14 cellular contexts compared by ENCODE assay signal in genomic region chr6:68167604-68168003, GRCh38.
DNase-seq lines count a peak whose midpoint lies in the region; ATAC-seq, FAIRE-seq and TF ChIP-seq lines count a peak whose summit lies in the region.
"Had no signal": no experiment of that assay in that cellular context is flagged by ENCODE, and none has a peak within 500 bp of the region (broad histone marks: within the 10 kb centered on the region; RNA-seq: fewer than 3 reads in every experiment).

No MANE protein-coding gene starts in this region.

- H3F3A ChIP-seq in PC-9 (ENCODE audit: insufficient read depth, low read depth), result no peaks in the 10 kb centered on the region

- no peaks in the 10 kb centered on the region for H3K4me1 ChIP-seq in GM12878 (ENCODE audit: control insufficient read depth, insufficient read depth, low read length)
- H3K4me1 ChIP-seq in PC-9 (replicated peaks; ENCODE audit: insufficient read depth), result no peaks in the 10 kb centered on the region
- H3K4me1 ChIP-seq: BLaER1 treated with 17β-estradiol and CSF1 and Interleukin-3, amounts not matched to agents 10 nM and 100 nM had no signal

- H3K27me3 ChIP-seq in GM12878 (replicated peaks in 1 of 2; ENCODE audit: control insufficient read depth in 2 of 2, insufficient read depth in 2 of 2, low read length in 1 of 2), result no peaks in the 10 kb centered on the region
- H3K27me3 ChIP-seq in PC-9 (ENCODE audit: insufficient read depth, low read depth), result no peaks in the 10 kb centered on the region
- H3K27me3 ChIP-seq: BLaER1 treated with 17β-estradiol and CSF1 and Interleukin-3, amounts not matched to agents 10 nM and 100 nM had no signal

- in situ Hi-C loops in GM12878 (cut with MboI), result no loop called here

- TF ChIP-seq CTCF in GM12878 (IDR thresholded peaks at IDR 0.05 in 2 of 3, conservative IDR thresholded peaks at IDR 0.05 in 1 of 3; ENCODE audit: control insufficient read depth in 2 of 3, extremely low read depth in 1 of 3, insufficient read depth in 1 of 3, low read depth in 3 of 3, low read length in 3 of 3) (no peak), PC-9 (conservative IDR thresholded peaks at IDR 0.05) (no peak)

- H3K4me2 ChIP-seq in GM12878 (ENCODE audit: control insufficient read depth, insufficient read depth), result no peak overlapping the region
- H3K4me2 ChIP-seq in PC-9, result no peak overlapping the region
- H3K4me2 ChIP-seq: BLaER1 treated with 17β-estradiol and CSF1 and Interleukin-3, amounts not matched to agents 10 nM and 100 nM had no signal

- H2AFZ ChIP-seq in GM12878 (ENCODE audit: control insufficient read depth, low read depth, low read length), result no peak overlapping the region
- H2AFZ ChIP-seq in PC-9, result no peak overlapping the region

- H3K79me2 ChIP-seq in GM12878 (ENCODE audit: control insufficient read depth, insufficient read depth, low read length) (no peaks in the 10 kb centered on the region), PC-9 (ENCODE audit: low read depth) (no peaks in the 10 kb centered on the region)

- TF ChIP-seq RAD21 in GM12878 (IDR thresholded peaks at IDR 0.05; ENCODE audit: insufficient read depth, low read depth, low read length), result no peak

- H3K4me3 ChIP-seq in GM12878 (no peak overlapping the region), PC-9 (no peak overlapping the region)
- H3K4me3 ChIP-seq: BLaER1 treated with 17β-estradiol and CSF1 and Interleukin-3, amounts not matched to agents 10 nM and 100 nM had no signal

- ATAC-seq in GM12878, result no peak
- ATAC-seq: CD8-positive, alpha-beta T cell had no signal

- intact Hi-C loops in GM12878 (cut with micrococcal nuclease; ENCODE audit: unreplicated experiment), result no loop called here
- intact Hi-C loops in PC-9 (cut with micrococcal nuclease; ENCODE audit: unreplicated experiment), result no loop called here

- SMC1A ChIA-PET in GM12878 (lab: Charles Lee; ENCODE audit: uncharacterized antibody, unreplicated experiment), result no interaction called here

- DNase-seq in GM12878 (ENCODE audit: low read depth, low spot score) (no peak), NCI-H510A treated with DMSO at 0.1 percent for 48 hours (lab: John Stamatoyannopoulos, UW) (no peak), PC-9 (no peak), RPMI8226 (no peak)
- DNase-seq: Calu3; CD8-positive, alpha-beta T cell; DMS79 treated with DMSO at 0.1 percent for 48 hours; H9 had no signal

- WGBS in GM12878 (ENCODE audit: insufficient coverage, insufficient replicate concordance, low lambda C conversion rate, missing lambda C conversion rate), result 15% methylated on average over 2 of the region's 2 CpGs

- TF ChIP-seq POLR2A in GM12878 (IDR thresholded peaks at IDR 0.05; ENCODE audit: low read depth, low read length), result no peak

- TF ChIP-seq EP300 in GM12878 (IDR thresholded peaks at IDR 0.05; ENCODE audit: borderline replicate concordance in 1 of 2, control insufficient read depth in 1 of 2, low read depth in 2 of 2, low read length in 2 of 2), result no peak

- RAD21 ChIA-PET in GM12878 (lab: Charles Lee; ENCODE audit: unreplicated experiment), result no interaction called here

- H3K9me3 ChIP-seq in GM12878 (replicated peaks; ENCODE audit: control insufficient read depth, insufficient read depth, low read length) (no peaks in the 10 kb centered on the region), PC-9 (ENCODE audit: insufficient read depth, low read depth) (no peaks in the 10 kb centered on the region)
- H3K9me3 ChIP-seq: BLaER1 treated with 17β-estradiol and CSF1 and Interleukin-3, amounts not matched to agents 10 nM and 100 nM had no signal

- H3K27ac ChIP-seq in GM12878 (ENCODE audit: control insufficient read depth, insufficient read depth) (no peak overlapping the region), PC-9 (no peak overlapping the region)
- H3K27ac ChIP-seq: BLaER1 treated with 17β-estradiol and CSF1 and Interleukin-3, amounts not matched to agents 10 nM and 100 nM had no signal

- FAIRE-seq in G401.6 (lab: Jason Lieb, UNC), result peak; percentile 60
- FAIRE-seq in GM12878 (lab: Jason Lieb, UNC), result no peak
- peak; percentile 69 for FAIRE-seq in islet of Langerhans (lab: Jason Lieb, UNC)
- FAIRE-seq: GM12891, GM19239, H1 had no signal

- H3K9me2 ChIP-seq in PC-9 (ENCODE audit: insufficient read depth), result no peaks in the 10 kb centered on the region

- no peak overlapping the region for H3K9ac ChIP-seq in GM12878 (ENCODE audit: control insufficient read depth, insufficient read depth, low read length)
- H3K9ac ChIP-seq: BLaER1 treated with 17β-estradiol and CSF1 and Interleukin-3, amounts not matched to agents 10 nM and 100 nM had no signal

- BruUV-seq in GM12878 (replicated peaks; lab: Mats Ljungman, UMichigan), result no TSS peak
- BruUV-seq in PC-9 (replicated peaks; lab: Mats Ljungman, UMichigan), result no TSS peak

- H3K36me3 ChIP-seq in GM12878 (ENCODE audit: control insufficient read depth in 2 of 2, insufficient read depth in 2 of 2, low read length in 1 of 2) (no peaks in the 10 kb centered on the region), PC-9 (ENCODE audit: low read depth) (no peaks in the 10 kb centered on the region)
- H3K36me3 ChIP-seq: BLaER1 treated with 17β-estradiol and CSF1 and Interleukin-3, amounts not matched to agents 10 nM and 100 nM had no signal

- POLR2A ChIA-PET in GM12878 (lab: Charles Lee), result interaction anchor here (0.6 kb wide), 1 partner anchor 23 kb away, joined by 3 read pairs; no protein-coding TSS in a partner anchor
- POLR2A ChIA-PET in PC-9 (lab: Charles Lee; ENCODE audit: unreplicated experiment), result no interaction called here

- CTCF ChIA-PET in GM12878 (lab: Yijun Ruan, JAX) (no interaction called here), PC-9 (lab: Charles Lee) (no interaction called here)

- H4K20me1 ChIP-seq in GM12878 (ENCODE audit: control insufficient read depth, insufficient read depth) (no peaks in the 10 kb centered on the region), PC-9 (ENCODE audit: insufficient read depth) (no peaks in the 10 kb centered on the region)
- H4K20me1 ChIP-seq: BLaER1 treated with 17β-estradiol and CSF1 and Interleukin-3, amounts not matched to agents 10 nM and 100 nM had no signal

TF ChIP-seq in GM12878, 131 proteins besides CTCF, POLR2A, EP300 and RAD21:
- no peak for TF ChIP-seq LARP7 (IDR thresholded peaks at IDR 0.05)
- no peak for TF ChIP-seq IKZF1 (conservative IDR thresholded peaks at IDR 0.05)
- no peak for TF ChIP-seq REST (IDR thresholded peaks at IDR 0.05; ENCODE audit: low read depth, low read length)
- peak; percentile 33; the same call in 1 of the 2 replicates for TF ChIP-seq ATF7 (IDR thresholded peaks at IDR 0.05; ENCODE audit: low read depth)
- TF ChIP-seq TCF7 (IDR thresholded peaks at IDR 0.05; ENCODE audit: borderline replicate concordance), result no peak
- no peak for TF ChIP-seq MYB (IDR thresholded peaks at IDR 0.05; ENCODE audit: borderline replicate concordance, low read depth, low read length)
- no peak for TF ChIP-seq RAD51 (IDR thresholded peaks at IDR 0.05)
- no peak for TF ChIP-seq SPI1 (IDR thresholded peaks at IDR 0.05; ENCODE audit: borderline replicate concordance, insufficient read depth, low read depth, low read length)
- no peak for TF ChIP-seq ZNF687 (IDR thresholded peaks at IDR 0.05)
